2 cellular contexts compared by ENCODE assay signal in the genomic region with DNA sequence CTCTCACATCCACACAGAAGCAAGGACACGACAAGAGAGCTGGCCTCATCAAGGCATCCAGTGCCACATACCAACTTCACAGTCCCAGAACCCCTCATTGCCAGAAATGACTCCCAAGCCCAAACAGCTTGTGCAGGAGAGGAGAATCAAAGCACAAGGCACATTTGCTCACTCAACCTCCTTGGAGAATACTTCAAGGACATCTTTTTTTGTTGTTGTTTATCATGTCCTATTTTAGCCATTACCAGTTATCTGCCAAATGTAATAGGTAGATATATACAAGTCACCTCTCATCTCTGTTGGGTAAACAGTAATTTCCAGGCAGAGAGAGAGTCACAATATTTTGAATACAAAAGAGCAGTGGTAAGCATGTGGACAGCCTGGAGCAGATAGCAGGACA.
TF ChIP-seq lines count a peak whose summit lies in the region.

No MANE protein-coding gene starts in this region.

TF ChIP-seq in GM23338, 12 proteins besides CTCF, POLR2A, EP300 and RAD21:
- no peak for TF ChIP-seq EZH2 (IDR thresholded peaks at IDR 0.05; ENCODE audit: low read depth, unreplicated experiment)
TF ChIP-seq in GM23338: peak in this region for 0.

TF ChIP-seq in IMR-90, 13 proteins besides CTCF, POLR2A, EP300 and RAD21:
- no peak for TF ChIP-seq NFE2L2 (IDR thresholded peaks at IDR 0.05; ENCODE audit: low read depth, low read length)
- TF ChIP-seq CEBPB (IDR thresholded peaks at IDR 0.05; ENCODE audit: low read depth, low read length), result no peak
- TF ChIP-seq MAZ (IDR thresholded peaks at IDR 0.05; ENCODE audit: borderline replicate concordance, low read depth, low read length), result no peak
- TF ChIP-seq FOS (IDR thresholded peaks at IDR 0.05; ENCODE audit: low read depth, low read length), result no peak
- TF ChIP-seq RFX5 (IDR thresholded peaks at IDR 0.05; ENCODE audit: low read depth, low read length), result no peak
- TF ChIP-seq BHLHE40 (IDR thresholded peaks at IDR 0.05; ENCODE audit: low read depth, low read length), result no peak
- no peak for TF ChIP-seq RCOR1 (IDR thresholded peaks at IDR 0.05; ENCODE audit: insufficient replicate concordance, low read length)
- no peak for TF ChIP-seq USF2 (IDR thresholded peaks at IDR 0.05; ENCODE audit: low read depth, low read length)
- no peak for TF ChIP-seq CHD1 (IDR thresholded peaks at IDR 0.05; ENCODE audit: low read depth, low read length)
- no peak for TF ChIP-seq SMC3 (IDR thresholded peaks at IDR 0.05; ENCODE audit: low read depth, low read length)
- no peak for TF ChIP-seq MXI1 (IDR thresholded peaks at IDR 0.05; ENCODE audit: borderline replicate concordance, low read depth, low read length)
- no peak for TF ChIP-seq ELK1 (IDR thresholded peaks at IDR 0.05; ENCODE audit: borderline replicate concordance, low read depth, low read length)
- TF ChIP-seq MAFK (IDR thresholded peaks at IDR 0.05; ENCODE audit: low read depth, low read length), result no peak
